In the genomic region with DNA sequence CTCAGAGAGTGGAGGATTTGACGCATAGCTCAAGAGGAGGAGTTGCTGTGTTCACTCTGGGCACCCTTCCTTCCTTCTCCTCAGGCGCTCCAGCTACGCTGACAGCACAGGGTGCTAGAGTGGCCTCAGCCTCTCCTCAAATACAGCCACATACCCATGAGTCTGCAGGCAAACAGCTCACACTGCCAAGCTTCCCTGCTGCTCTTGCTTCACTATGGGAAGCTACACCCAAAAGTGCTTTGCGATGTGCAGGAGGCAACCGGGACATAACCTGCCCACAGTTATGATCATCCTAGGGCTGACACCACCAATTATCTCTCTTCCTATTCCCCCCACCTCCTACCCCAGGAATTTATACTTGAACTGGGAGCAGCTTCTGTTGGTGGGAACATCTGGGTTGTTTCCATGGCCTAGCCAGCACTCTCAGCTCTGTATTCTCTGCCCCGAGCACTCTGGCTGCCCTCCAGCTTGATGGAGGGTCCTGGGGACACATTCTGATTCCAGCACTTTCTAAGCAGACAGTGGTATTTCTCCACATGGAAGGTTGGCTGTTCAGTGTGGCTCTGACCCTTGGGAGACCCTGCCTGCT, we compare ENCODE assay signal across 10 cellular contexts. TPM values are rescaled to one million over a fixed set of nuclear protein-coding genes. Genes with fewer than 3 reads are reported as not detected.
DNase-seq lines count a peak whose midpoint lies in the region; ATAC-seq and TF ChIP-seq lines count a peak whose summit lies in the region.
"Had no signal": no experiment of that assay in that cellular context is flagged by ENCODE, and none has a peak within 500 bp of the region (broad histone marks: within the 10 kb centered on the region; RNA-seq: fewer than 3 reads in every experiment).

No MANE protein-coding gene starts in this region.

- H3K9me3 ChIP-seq in H9 (ENCODE audit: control insufficient read depth, low read depth, low read length) (no peaks in the 10 kb centered on the region), colonic mucosa (no peaks in the 10 kb centered on the region), skeletal muscle tissue (ENCODE audit: control insufficient read depth in 3 of 3, low read length in 3 of 3) (no peaks in the 10 kb centered on the region), PC-9 (ENCODE audit: insufficient read depth, low read depth) (no peaks in the 10 kb centered on the region)

- H2AK5ac ChIP-seq in H9 (ENCODE audit: insufficient read length, low read length) = no peak overlapping the region

- H3K79me1 ChIP-seq in H9 (ENCODE audit: insufficient read depth, low read depth, low read length, poor library complexity, severe bottlenecking) = no peaks in the 10 kb centered on the region

- no peaks in the 10 kb centered on the region for H3K36me3 Mint-ChIP-seq in H9 (ENCODE audit: insufficient read depth in 1 of 3, low read depth in 3 of 3)

- H2BK12ac ChIP-seq in H9 (ENCODE audit: insufficient read length, low read depth, low read length) = no peak overlapping the region

- peaks cover 28 to 32% of the 10 kb centered on the region in 2 experiments for H3K4me1 Mint-ChIP-seq in H9

- H2BK5ac ChIP-seq in H9 (ENCODE audit: insufficient read length, low read length) = no peak overlapping the region

- no peak overlapping the region for H3K27ac ChIP-seq in H9 (ENCODE audit: insufficient read length, low read depth, low read length)
- peak overlapping the region; percentile 72 for H3K27ac ChIP-seq in colonic mucosa
- peak overlapping the region; percentile 95 for H3K27ac ChIP-seq in skeletal muscle tissue (ENCODE audit: low read depth, low read length)
- H3K27ac ChIP-seq in PC-9 = no peak overlapping the region

- no peaks in the 10 kb centered on the region for H3K9me3 Mint-ChIP-seq in H9
- H3K9me3 Mint-ChIP-seq: activated T-helper 1 cell treated with anti-CD3 and anti-CD28 coated beads, Interleukin-12 subunit alpha, Interleukin-12 subunit beta, Interleukin-2, Interleukin-4 antibody, amounts not matched to agents 30 ng/mL and 10 ng/mL and 1 ng/mL, durations not matched to agents 14 hours and 24 hours and 36 hours; T-helper 1 cell treated with Interleukin-12 subunit alpha and Interleukin-12 subunit beta and Interleukin-4 antibody, amounts not matched to agents 30 μg/mL and 1 μg/mL, for 36 hours had no signal

- no peak overlapping the region for H3T11ph ChIP-seq in H9 (ENCODE audit: low read length)

- WGBS in H9 (ENCODE audit: extremely low coverage, insufficient read length, low lambda C conversion rate) = no CpG with 5 or more reads among the region's 6 CpGs

- no peaks in the 10 kb centered on the region for H3K23me2 ChIP-seq in H9 (ENCODE audit: insufficient read length, low read depth, low read length, poor library complexity, severe bottlenecking)

- peak overlapping the region in 1 of 3 experiments; percentile 83; a peak in 1 of 7 replicates for H3K27ac Mint-ChIP-seq in H9
- H3K27ac Mint-ChIP-seq: activated T-helper 1 cell treated with anti-CD3 and anti-CD28 coated beads, Interleukin-12 subunit alpha, Interleukin-12 subunit beta, Interleukin-2, Interleukin-4 antibody, amounts not matched to agents 30 ng/mL and 10 ng/mL and 1 ng/mL, durations not matched to agents 14 hours and 24 hours and 36 hours; T-helper 1 cell treated with Interleukin-12 subunit alpha and Interleukin-12 subunit beta and Interleukin-4 antibody, amounts not matched to agents 30 μg/mL and 1 μg/mL, for 36 hours had no signal

- no peaks in the 10 kb centered on the region for H3K9me2 ChIP-seq in PC-9 (ENCODE audit: insufficient read depth)

- H3K9ac ChIP-seq in H9 (ENCODE audit: extremely low read depth, insufficient read length, low read length) = no peak overlapping the region
- H3K9ac ChIP-seq in colonic mucosa (ENCODE audit: low read depth in 2 of 2, low read length in 2 of 2) = no peak overlapping the region
- H3K9ac ChIP-seq in skeletal muscle tissue (ENCODE audit: low read depth in 1 of 3, low read length in 3 of 3) = peak overlapping the region; percentile 73 to 81 (median 78)

- no peak overlapping the region for H4K8ac ChIP-seq in H9 (replicated peaks; ENCODE audit: insufficient read length, low read depth, low read length)

- intact Hi-C loops in colonic mucosa (cut with DNase I) (no loop called here), PC-9 (cut with micrococcal nuclease; ENCODE audit: unreplicated experiment) (no loop called here)

- H3K27me3 Mint-ChIP-seq in H9 (ENCODE audit: low read depth) = peaks cover 12% of the 10 kb centered on the region

- TF ChIP-seq CTCF in H9 (conservative IDR thresholded peaks at IDR 0.05) = no peak
- no peak for TF ChIP-seq CTCF in colonic mucosa (IDR thresholded peaks at IDR 0.05)
- no peak for TF ChIP-seq CTCF in PC-9 (conservative IDR thresholded peaks at IDR 0.05)

- 0 out of 2 replicates have a peak overlapping the region, but pooled peaks have one; percentile 3 for H3K14ac ChIP-seq in H9 (ENCODE audit: insufficient read depth, low read length)

- H3K79me2 ChIP-seq in H9 (ENCODE audit: insufficient read depth, low read length) (no peaks in the 10 kb centered on the region), PC-9 (ENCODE audit: low read depth) (no peaks in the 10 kb centered on the region)

- H3K27me3 ChIP-seq in H9 (ENCODE audit: insufficient read depth, low read length) (no peaks in the 10 kb centered on the region), colonic mucosa (no peaks in the 10 kb centered on the region), skeletal muscle tissue (ENCODE audit: control insufficient read depth in 3 of 3, insufficient read depth in 3 of 3, low read length in 3 of 3) (no peaks in the 10 kb centered on the region), PC-9 (ENCODE audit: insufficient read depth, low read depth) (no peaks in the 10 kb centered on the region)

- no peak overlapping the region for H3K4me3 ChIP-seq in colonic mucosa
- peak overlapping the region; percentile 10 to 65 (median 63) for H3K4me3 ChIP-seq in skeletal muscle tissue (ENCODE audit: low read length in 3 of 3)
- no peak overlapping the region for H3K4me3 ChIP-seq in PC-9

- no peak overlapping the region for H4K91ac ChIP-seq in H9 (ENCODE audit: insufficient read length, low read depth, low read length)

- H2AFZ ChIP-seq in H9 (ENCODE audit: low read length) (no peak overlapping the region), PC-9 (no peak overlapping the region)

- no peak overlapping the region for H2BK15ac ChIP-seq in H9 (ENCODE audit: low read depth, low read length)

- H4K20me1 ChIP-seq in H9 (ENCODE audit: control insufficient read depth, insufficient read depth, insufficient read length) (no peaks in the 10 kb centered on the region), PC-9 (ENCODE audit: insufficient read depth) (no peaks in the 10 kb centered on the region)

- H3K4ac ChIP-seq in H9 (ENCODE audit: low read depth, low read length) = no peak overlapping the region

- CTCF ChIA-PET in PC-9 (lab: Charles Lee) = no interaction called here

- H2BK120ac ChIP-seq in H9 (ENCODE audit: low read depth, low read length, poor library complexity, severe bottlenecking) = no peak overlapping the region

- H3K36me3 ChIP-seq in colonic mucosa (peaks cover 5% of the 10 kb centered on the region), skeletal muscle tissue (ENCODE audit: control insufficient read depth in 3 of 3, insufficient read depth in 3 of 3, low read length in 3 of 3) (peaks cover 23 to 31% (median 25%) of the 10 kb centered on the region in 3 donors), PC-9 (ENCODE audit: low read depth) (no peaks in the 10 kb centered on the region)

- H3K56ac ChIP-seq in H9 (ENCODE audit: insufficient read length, low read depth, low read length) = no peak overlapping the region

- no peak overlapping the region for H3K23ac ChIP-seq in H9 (ENCODE audit: insufficient read length, low read depth, low read length)

- DNase-seq in H9 (no peak), colonic mucosa (peak; percentile 23), left lobe of liver (ENCODE audit: low spot score) (peak; percentile 64), NCI-H1417 treated with DMSO at 0.1 percent for 48 hours (lab: John Stamatoyannopoulos, UW) (no peak), PC-9 (no peak)
- DNase-seq in stimulated activated CD4-positive, alpha-beta T cell treated with anti-CD3 and anti-CD28 coated beads, Interleukin-12 subunit alpha, Interleukin-12 subunit beta, amount 100 ng/mL, for 4 hours = no peak
- no peak for DNase-seq in activated effector memory CD4-positive, alpha-beta T cell treated with anti-CD3 and anti-CD28 coated beads, Interleukin-2, amount 50 U/mL, for 16 hours

- no peak overlapping the region for H4K5ac ChIP-seq in H9 (ENCODE audit: insufficient read length, low read depth, low read length)

- H3K4me3 Mint-ChIP-seq in H9 = peak overlapping the region in 1 of 2 experiments; percentile 19; a peak in 2 of 5 replicates
- H3K4me3 Mint-ChIP-seq: activated T-helper 1 cell treated with anti-CD3 and anti-CD28 coated beads, Interleukin-12 subunit alpha, Interleukin-12 subunit beta, Interleukin-2, Interleukin-4 antibody, amounts not matched to agents 30 ng/mL and 10 ng/mL and 1 ng/mL, durations not matched to agents 14 hours and 24 hours and 36 hours; T-helper 1 cell treated with Interleukin-12 subunit alpha and Interleukin-12 subunit beta and Interleukin-4 antibody, amounts not matched to agents 30 μg/mL and 1 μg/mL, for 36 hours had no signal

- H3F3A ChIP-seq in PC-9 (ENCODE audit: insufficient read depth, low read depth) = peaks cover 12% of the 10 kb centered on the region

- H3K18ac ChIP-seq in H9 (ENCODE audit: insufficient read length, low read depth, low read length) = no peak overlapping the region

- POLR2A ChIA-PET in PC-9 (lab: Charles Lee; ENCODE audit: unreplicated experiment) = no interaction called here

- H2BK20ac ChIP-seq in H9 (ENCODE audit: low read depth, low read length, poor library complexity, severe bottlenecking) = no peak overlapping the region

- ATAC-seq in left lobe of liver = peak; percentile 69

- BruUV-seq in PC-9 (replicated peaks; lab: Mats Ljungman, UMichigan) = no TSS peak

- H3K4me1 ChIP-seq in H9 (ENCODE audit: insufficient read depth, low read length) (peaks cover 4% of the 10 kb centered on the region; the same call in 1 of the 2 replicates), colonic mucosa (no peaks in the 10 kb centered on the region), skeletal muscle tissue (ENCODE audit: control insufficient read depth in 3 of 3, insufficient read depth in 3 of 3, low read length in 3 of 3) (peaks cover 57 to 79% (median 58%) of the 10 kb centered on the region in 3 donors), PC-9 (replicated peaks; ENCODE audit: insufficient read depth) (peaks cover 15% of the 10 kb centered on the region)

- H3K4me2 ChIP-seq in H9 (ENCODE audit: insufficient read depth, insufficient read length, low read length) (no peak overlapping the region), PC-9 (no peak overlapping the region)

RNA-seq across cellular contexts. Expression of gene SREBF1, which starts 40.3 kb away (rescaled TPM):
- total RNA-seq in H9 (2021) (76.2 and 81.9 TPM in 2 replicates), colonic mucosa (100 to 1,000 TPM; 170 to 174 TPM), left lobe of liver (220 TPM), skeletal muscle tissue (23.0 TPM), PC-9 (2021) (243 and 360 TPM in 2 replicates)

Comparison
In these comparisons a context has a peak if more than half of its experiments do, and no peak if none do; other contexts are left out.
1. DNase-seq: peak in colonic mucosa (single experiment) and left lobe of liver (single experiment); none in H9 (single experiment), NCI-H1417 treated with DMSO at 0.1 percent for 48 hours (single experiment), PC-9 (0 of 2), stimulated activated CD4-positive, alpha-beta T cell treated with anti-CD3 and anti-CD28 coated beads, Interleukin-12 subunit alpha, Interleukin-12 subunit beta, amount 100 ng/mL, for 4 hours (single experiment) and activated effector memory CD4-positive, alpha-beta T cell treated with anti-CD3 and anti-CD28 coated beads, Interleukin-2, amount 50 U/mL, for 16 hours (single experiment).
2. H3K27ac ChIP-seq: peak in colonic mucosa (single experiment) and skeletal muscle tissue (single experiment); none in H9 (single experiment) and PC-9 (single experiment).
3. H3K9ac ChIP-seq: peak in skeletal muscle tissue (3 of 3); none in H9 (single experiment) and colonic mucosa (0 of 2).
4. H3K4me3 ChIP-seq: peak in skeletal muscle tissue (3 of 3); none in colonic mucosa (single experiment) and PC-9 (single experiment).